In the genomic region with DNA sequence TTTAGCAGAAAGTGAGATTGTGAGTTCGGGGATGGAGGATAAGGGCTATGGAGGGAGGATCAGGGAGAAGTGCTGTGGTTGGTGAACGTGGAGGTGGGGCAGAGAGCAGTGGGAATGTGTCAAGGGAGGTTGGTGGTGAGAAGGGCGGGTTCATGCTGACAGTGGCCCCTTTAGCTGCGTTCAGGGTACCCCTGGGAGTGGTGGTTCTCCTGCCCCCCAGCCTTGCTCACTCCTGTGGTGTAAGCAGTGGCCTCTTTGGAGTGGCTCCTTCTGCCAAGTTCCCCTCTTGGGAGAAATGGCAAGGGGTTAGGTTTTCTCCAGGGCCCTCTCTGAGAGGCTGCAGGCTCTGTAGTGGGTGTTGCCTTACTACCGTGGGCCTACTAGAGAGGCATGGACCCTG, we compare ENCODE assay signal across 21 cellular contexts. TPM values are rescaled to one million over a fixed set of nuclear protein-coding genes. Genes with fewer than 3 reads are reported as not detected.
DNase-seq lines count a peak whose midpoint lies in the region; ATAC-seq, FAIRE-seq and TF ChIP-seq lines count a peak whose summit lies in the region.
"Had no signal": no experiment of that assay in that cellular context is flagged by ENCODE, and none has a peak within 500 bp of the region (broad histone marks: within the 10 kb centered on the region; RNA-seq: fewer than 3 reads in every experiment).

No MANE protein-coding gene starts in this region.

- TF ChIP-seq CTCF in left ventricle myocardium inferior (IDR thresholded peaks at IDR 0.05; ENCODE audit: borderline replicate concordance): no peak

- H4K91ac ChIP-seq in neuronal stem cell (ENCODE audit: low read depth, low read length, poor library complexity): no peak overlapping the region

- ATAC-seq in GM21737 (IDR thresholded peaks at IDR 0.05; ENCODE audit: unreplicated experiment): no peak
- ATAC-seq: GM23338, HCT116 had no signal

- no peak overlapping the region for H4K8ac ChIP-seq in neuronal stem cell (ENCODE audit: low read depth, low read length)

- no peak overlapping the region for H2BK5ac ChIP-seq in neuronal stem cell (ENCODE audit: low read length)

- H3K27me3 ChIP-seq in left ventricle myocardium inferior (ENCODE audit: low read depth): peaks cover 42% of the 10 kb centered on the region
- peaks cover 0 to 53% (median 8%) of the 10 kb centered on the region in 3 experiments for H3K27me3 ChIP-seq in neuronal stem cell (ENCODE audit: control insufficient read depth in 3 of 3, insufficient read depth in 3 of 3, low read depth in 1 of 3, low read length in 3 of 3)
- H3K27me3 ChIP-seq: BE2C had no signal

- WGBS in neuronal stem cell (ENCODE audit: extremely low coverage in 2 of 2, insufficient read length in 2 of 2, insufficient replicate concordance in 1 of 2), 2 donors: 100% methylated on average over 1 of the region's 5 CpGs

- intact Hi-C loops in cardiac septum (cut with DNase I) (no loop called here), left ventricle myocardium inferior (cut with micrococcal nuclease) (no loop called here)

- H3K79me1 ChIP-seq in neuronal stem cell (ENCODE audit: low read depth, low read length): no peaks in the 10 kb centered on the region

- H2BK12ac ChIP-seq in neuronal stem cell (ENCODE audit: low read length): no peak overlapping the region

- H3K4ac ChIP-seq in neuronal stem cell (ENCODE audit: low read length): no peak overlapping the region

- no peak overlapping the region for H2AFZ ChIP-seq in neuronal stem cell (ENCODE audit: low read length)
- H2AFZ ChIP-seq: GM23338 had no signal

- H3K4me2 ChIP-seq in neuronal stem cell (ENCODE audit: insufficient read depth, low read length, poor library complexity, severe bottlenecking): no peak overlapping the region
- H3K4me2 ChIP-seq: GM23338 had no signal

- H3K9me3 ChIP-seq in left ventricle myocardium inferior (replicated peaks) (no peaks in the 10 kb centered on the region), neuronal stem cell (replicated peaks in 1 of 2; ENCODE audit: control insufficient read depth in 2 of 2, insufficient read depth in 1 of 2, low read depth in 1 of 2, low read length in 2 of 2) (peaks cover 0 to 2% of the 10 kb centered on the region in 2 donors)
- H3K9me3 ChIP-seq: BE2C, Caco-2 had no signal

- H3K23ac ChIP-seq in neuronal stem cell (ENCODE audit: low read depth, low read length, poor library complexity): no peak overlapping the region

- H2BK15ac ChIP-seq in neuronal stem cell (ENCODE audit: low read length): no peak overlapping the region

- H3K36me3 ChIP-seq in left ventricle myocardium inferior (no peaks in the 10 kb centered on the region), neuronal stem cell (replicated peaks in 1 of 2; ENCODE audit: control insufficient read depth in 2 of 2, insufficient read depth in 2 of 2, low read length in 2 of 2) (no peaks in the 10 kb centered on the region)
- H3K36me3 ChIP-seq: BE2C had no signal

- no peak overlapping the region for H3K27ac ChIP-seq in left ventricle myocardium inferior (replicated peaks)
- H3K27ac ChIP-seq in neuronal stem cell (replicated peaks; ENCODE audit: low read length): no peak overlapping the region
- H3K27ac ChIP-seq in temporal lobe (ENCODE audit: low read depth, low read length): peak overlapping the region; percentile 27
- H3K27ac ChIP-seq: HL-60 had no signal

- H2AK5ac ChIP-seq in neuronal stem cell (ENCODE audit: low read depth, low read length): peak overlapping the region; percentile 57

- DNase-seq in cardiac septum (ENCODE audit: low spot score) (peak; percentile 67), left ventricle myocardium inferior (no peak), neuronal stem cell (ENCODE audit: low spot score) (no peak), urothelium cell line (ENCODE audit: low spot score) (no peak), NCI-H2227 treated with DMSO at 0.1 percent for 48 hours (lab: John Stamatoyannopoulos, UW) (no peak)
- DNase-seq: 8988T; BE2C; C1 segment of cervical spinal cord; CD4-positive, alpha-beta T cell; H7; HFFc6 had no signal

- no peak overlapping the region for H3K9ac ChIP-seq in neuronal stem cell (ENCODE audit: low read depth, low read length, poor library complexity)

- peak overlapping the region; percentile 20 for H3K18ac ChIP-seq in neuronal stem cell (ENCODE audit: low read length)

- FAIRE-seq in urothelium cell line (lab: Jason Lieb, UNC): no peak
- FAIRE-seq: D721Med, G401.6, GM12891, GM19239 had no signal

- H3K4me1 ChIP-seq in left ventricle myocardium inferior (peaks cover 14% of the 10 kb centered on the region), neuronal stem cell (ENCODE audit: control insufficient read depth in 2 of 2, insufficient read depth in 1 of 2, low read depth in 1 of 2, low read length in 2 of 2) (peaks cover 4 to 8% of the 10 kb centered on the region in 2 donors)

- no peak overlapping the region for H3K14ac ChIP-seq in neuronal stem cell (ENCODE audit: low read length)

- H3K4me3 ChIP-seq in left ventricle myocardium inferior: no peak overlapping the region
- no peak overlapping the region for H3K4me3 ChIP-seq in neuronal stem cell (ENCODE audit: low read length in 2 of 2)
- H3K4me3 ChIP-seq: GM23338 had no signal

- no peak overlapping the region for H2BK120ac ChIP-seq in neuronal stem cell (ENCODE audit: low read depth, low read length)

RNA-seq across cellular contexts. Expression of gene NECTIN1, which starts 16.1 kb away (rescaled TPM):
- total RNA-seq in cardiac septum (10.4 TPM), left ventricle myocardium inferior (22.9 TPM), temporal lobe (12.8 TPM)
- polyA plus RNA-seq in neuronal stem cell (2013, experiment 1 of 2): 36.8 TPM
- polyA plus RNA-seq in neuronal stem cell (2013, experiment 2 of 2): 36.7 TPM
